ENCODE assay signal across 8 cellular contexts in the genomic region with DNA sequence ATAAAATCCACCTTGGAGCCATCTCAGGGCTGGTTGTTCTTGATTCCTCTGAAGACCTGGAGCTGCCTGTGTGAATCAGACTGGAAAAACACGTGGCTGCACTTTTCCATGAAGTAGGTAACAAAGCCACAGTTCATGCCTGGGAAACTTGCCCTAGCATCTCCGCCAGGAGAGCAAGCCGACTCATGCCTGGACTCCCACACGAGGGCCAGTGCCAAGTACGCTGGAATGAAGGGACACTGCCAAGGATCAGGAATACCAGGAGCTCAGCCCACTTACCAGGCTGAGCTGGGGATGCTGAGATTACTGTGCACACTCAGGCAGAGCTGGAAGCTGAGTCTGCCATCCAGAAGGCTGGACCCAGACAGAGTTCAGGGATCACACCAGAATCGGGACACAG. TPM values are rescaled to one million over a fixed set of nuclear protein-coding genes. Genes with fewer than 3 reads are reported as not detected.
DNase-seq lines count a peak whose midpoint lies in the region; ATAC-seq, FAIRE-seq and TF ChIP-seq lines count a peak whose summit lies in the region.

No MANE protein-coding gene starts in this region.

- peak; percentile 93 for DNase-seq in HT1080 (ENCODE audit: low read depth)
- peak; percentile 99 for DNase-seq in bronchial epithelial cell (ENCODE audit: low read depth)
- peak in 30 of 51 donors; percentile 5 to 69 (median 34) for DNase-seq in hypothalamus (lab: John Stamatoyannopoulos, UW)
- DNase-seq in substantia nigra (lab: John Stamatoyannopoulos, UW), result peak in 27 of 49 donors; percentile 4 to 62 (median 32)
- DNase-seq in NCI-H2171 treated with DMSO at 0.1 percent for 48 hours (lab: John Stamatoyannopoulos, UW), result no peak
- DNase-seq in central memory CD4-positive, alpha-beta T cell, result no peak

- no peak for TF ChIP-seq CTCF in bronchial epithelial cell (IDR thresholded peaks at IDR 0.05; ENCODE audit: insufficient read depth, low read length, severe bottlenecking)

- H3K27me3 ChIP-seq in bronchial epithelial cell (ENCODE audit: control insufficient read depth, insufficient read depth, low read length), result no peaks in the 10 kb centered on the region

- ATAC-seq in HG02884 (IDR thresholded peaks at IDR 0.05; ENCODE audit: unreplicated experiment), result no peak
- ATAC-seq in GM19351 (IDR thresholded peaks at IDR 0.05; ENCODE audit: unreplicated experiment), result no peak

- H3K36me3 ChIP-seq in bronchial epithelial cell (ENCODE audit: control insufficient read depth, insufficient read depth, low read length), result no peaks in the 10 kb centered on the region

- FAIRE-seq in bronchial epithelial cell (lab: Jason Lieb, UNC), result peak; percentile 98

- no peak overlapping the region for H3K27ac ChIP-seq in substantia nigra (ENCODE audit: low read depth, low read length, poor library complexity, severe bottlenecking)

- H3K4me3 ChIP-seq in bronchial epithelial cell (ENCODE audit: low read depth, low read length), result no peak overlapping the region

RNA-seq across cellular contexts. Expression of gene FHL2, which starts 10.9 kb away (rescaled TPM):
- total RNA-seq in HT1080 (2014; rRNA removed; shearing (Covaris generic)), result 155 and 198 TPM in 2 replicates
- polyA plus RNA-seq in HT1080 (2015; cell fraction: cytosol; rRNA removed), result 439 and 452 TPM in 2 replicates
- 239 and 277 TPM in 2 replicates for polyA plus RNA-seq in HT1080 (2015; cell fraction: nucleus; rRNA removed)
- total RNA-seq in bronchial epithelial cell, result 67.2 and 76.9 TPM in 2 replicates

Comparison
In these comparisons a context has a peak if more than half of its experiments do, and no peak if none do; other contexts are left out.
1. DNase-seq: peak in HT1080 (single experiment), bronchial epithelial cell (single experiment), hypothalamus (30 of 51) and substantia nigra (27 of 49); none in NCI-H2171 treated with DMSO at 0.1 percent for 48 hours (single experiment) and central memory CD4-positive, alpha-beta T cell (single experiment).